Comparison of ENCODE assay signal across 12 cellular contexts in genomic region chr5:133110709-133111108, GRCh38. TPM values are rescaled to one million over a fixed set of nuclear protein-coding genes. Genes with fewer than 3 reads are reported as not detected.
A peak's percentile ranks its signal among the peaks of the same experiment; 100 is the strongest.
DNase-seq lines count a peak whose midpoint lies in the region; ATAC-seq and TF ChIP-seq lines count a peak whose summit lies in the region.
"Had no signal": no experiment of that assay in that cellular context is flagged by ENCODE, and none has a peak within 500 bp of the region (broad histone marks: within the 10 kb centered on the region; RNA-seq: fewer than 3 reads in every experiment).

No MANE protein-coding gene starts in this region.

- no peaks in the 10 kb centered on the region for H3K9me3 ChIP-seq in OCI-LY7 (ENCODE audit: low read length)

- H3F3A ChIP-seq in GM23338 (replicated peaks; ENCODE audit: low read depth) = peaks cover 4% of the 10 kb centered on the region; the same call in 1 of the 2 replicates

- H3K27me3 Mint-ChIP-seq in GM23338 (ENCODE audit: insufficient read depth, low read depth, poor library complexity) (peaks cover 13% of the 10 kb centered on the region), chondrocyte (ENCODE audit: low read depth) (no peaks in the 10 kb centered on the region)
- H3K27me3 Mint-ChIP-seq in stimulated activated memory B cell treated with anti-CD40 and anti-IgM and Interleukin-4, amounts not matched to agents 10 μg/mL and 1 μg/mL and 100 μg/mL, for 72 hours = no peaks in the 10 kb centered on the region
- H3K27me3 Mint-ChIP-seq: activated CD4-positive, alpha-beta T cell treated with anti-CD3 and anti-CD28 coated beads, Interleukin-2, amount 10 ng/mL, durations not matched to agents 24 days and 14 days; activated naive CD8-positive, alpha-beta T cell treated with anti-CD3 and anti-CD28 coated beads, Interleukin-2, amount 50 U/mL, for 24 hours had no signal

- H3K9me2 ChIP-seq in GM23338 (ENCODE audit: insufficient read depth) (no peaks in the 10 kb centered on the region), OCI-LY7 (ENCODE audit: insufficient read depth, low read length) (no peaks in the 10 kb centered on the region)

- DNase-seq in GM23338 (ENCODE audit: low spot score) (no peak), OCI-LY7 (ENCODE audit: low spot score) (no peak), chondrocyte (ENCODE audit: low spot score) (no peak), NCI-H1092 (lab: John Stamatoyannopoulos, UW) (no peak), NCI-H1436 treated with DMSO at 0.1 percent for 48 hours (lab: John Stamatoyannopoulos, UW) (no peak)
- no peak for DNase-seq in activated CD4-positive, alpha-beta T cell treated with anti-CD3 and anti-CD28 coated beads for 4 hours

- H4K20me1 ChIP-seq in GM23338 (replicated peaks; ENCODE audit: insufficient read depth) (no peaks in the 10 kb centered on the region; the same call in 1 of the 2 replicates), OCI-LY7 (ENCODE audit: insufficient read depth, low read length) (no peaks in the 10 kb centered on the region)

- H3K4me3 Mint-ChIP-seq in GM23338 (no peak overlapping the region), chondrocyte (ENCODE audit: unreplicated experiment) (no peak overlapping the region)
- no peak overlapping the region for H3K4me3 Mint-ChIP-seq in stimulated activated memory B cell treated with anti-CD40 and anti-IgM and Interleukin-4, amounts not matched to agents 10 μg/mL and 1 μg/mL and 100 μg/mL, for 72 hours
- H3K4me3 Mint-ChIP-seq: activated CD4-positive, alpha-beta T cell treated with anti-CD3 and anti-CD28 coated beads, Interleukin-2, amount 10 ng/mL, durations not matched to agents 24 days and 14 days; activated naive CD8-positive, alpha-beta T cell treated with anti-CD3 and anti-CD28 coated beads, Interleukin-2, amount 50 U/mL, for 24 hours; activated T-cell treated with anti-CD3 and anti-CD28 coated beads, Interleukin-2, amount 50 U/mL, for 4 hours; neural progenitor cell had no signal

- no peaks in the 10 kb centered on the region for H3K36me3 ChIP-seq in GM23338 (ENCODE audit: insufficient read depth)
- H3K36me3 ChIP-seq in OCI-LY7 (ENCODE audit: insufficient read depth, low read length) = peaks cover 14% of the 10 kb centered on the region; the same call in 1 of the 2 replicates
- H3K36me3 ChIP-seq: neural progenitor cell had no signal

- TF ChIP-seq CTCF in GM23338 (conservative IDR thresholded peaks at IDR 0.05; ENCODE audit: low read depth in 2 of 2) = no peak
- no peak for TF ChIP-seq CTCF in OCI-LY7 (conservative IDR thresholded peaks at IDR 0.05; ENCODE audit: low read length)
- TF ChIP-seq CTCF in chondrocyte (IDR thresholded peaks at IDR 0.05) = no peak

- no peak overlapping the region for H2AFZ ChIP-seq in GM23338
- peak overlapping the region; percentile 43; the same call in 1 of the 2 replicates for H2AFZ ChIP-seq in OCI-LY7 (ENCODE audit: low read length)
- H2AFZ ChIP-seq: neural progenitor cell had no signal

- H3K4me3 ChIP-seq in GM23338 (no peak overlapping the region), OCI-LY7 (ENCODE audit: low read depth, low read length, poor library complexity, severe bottlenecking) (no peak overlapping the region)
- H3K4me3 ChIP-seq: neural progenitor cell had no signal

- H3K27ac Mint-ChIP-seq in GM23338 (no peak overlapping the region), chondrocyte (ENCODE audit: unreplicated experiment) (peak overlapping the region; percentile 62)
- H3K27ac Mint-ChIP-seq in stimulated activated memory B cell treated with anti-CD40 and anti-IgM and Interleukin-4, amounts not matched to agents 10 μg/mL and 1 μg/mL and 100 μg/mL, for 72 hours = peak overlapping the region; percentile 50
- H3K27ac Mint-ChIP-seq: activated CD4-positive, alpha-beta T cell treated with anti-CD3 and anti-CD28 coated beads, Interleukin-2, amount 10 ng/mL, durations not matched to agents 24 days and 14 days; activated naive CD8-positive, alpha-beta T cell treated with anti-CD3 and anti-CD28 coated beads, Interleukin-2, amount 50 U/mL, for 24 hours; neural progenitor cell had no signal

- H3K4me1 Mint-ChIP-seq in GM23338 (peaks cover 2% of the 10 kb centered on the region; the same call in 2 of the 3 replicates), chondrocyte (ENCODE audit: low read depth) (peaks cover 19% of the 10 kb centered on the region)
- peaks cover 67% of the 10 kb centered on the region for H3K4me1 Mint-ChIP-seq in stimulated activated memory B cell treated with anti-CD40 and anti-IgM and Interleukin-4, amounts not matched to agents 10 μg/mL and 1 μg/mL and 100 μg/mL, for 72 hours

- no peaks in the 10 kb centered on the region for H3K27me3 ChIP-seq in GM23338 (ENCODE audit: insufficient read depth)
- H3K27me3 ChIP-seq: neural progenitor cell had no signal

- H3K79me2 ChIP-seq in GM23338 (replicated peaks; ENCODE audit: insufficient read depth) = no peaks in the 10 kb centered on the region
- no peaks in the 10 kb centered on the region for H3K79me2 ChIP-seq in OCI-LY7 (ENCODE audit: insufficient read depth, low read depth, low read length)

- intact Hi-C loops in OCI-LY7 (cut with micrococcal nuclease; ENCODE audit: unreplicated experiment) = loop anchor here (1.0 to 5.0 kb wide), 6 partner anchors 134 to 757 kb away; partner anchors contain the start of gene SHROOM1

- peaks cover 19% of the 10 kb centered on the region; the same call in 2 of the 3 replicates for H3K36me3 Mint-ChIP-seq in GM23338 (ENCODE audit: low read depth)
- H3K36me3 Mint-ChIP-seq in chondrocyte (ENCODE audit: low read depth) = peaks cover 2% of the 10 kb centered on the region
- H3K36me3 Mint-ChIP-seq in stimulated activated memory B cell treated with anti-CD40 and anti-IgM and Interleukin-4, amounts not matched to agents 10 μg/mL and 1 μg/mL and 100 μg/mL, for 72 hours = peaks cover 13% of the 10 kb centered on the region

- H3K9me3 Mint-ChIP-seq in GM23338 = peaks cover 9% of the 10 kb centered on the region
- H3K9me3 Mint-ChIP-seq in chondrocyte (ENCODE audit: low read depth) = no peaks in the 10 kb centered on the region
- H3K9me3 Mint-ChIP-seq in stimulated activated memory B cell treated with anti-CD40 and anti-IgM and Interleukin-4, amounts not matched to agents 10 μg/mL and 1 μg/mL and 100 μg/mL, for 72 hours = no peaks in the 10 kb centered on the region
- H3K9me3 Mint-ChIP-seq: activated CD4-positive, alpha-beta T cell treated with anti-CD3 and anti-CD28 coated beads, Interleukin-2, amount 10 ng/mL, durations not matched to agents 24 days and 14 days; activated naive CD8-positive, alpha-beta T cell treated with anti-CD3 and anti-CD28 coated beads, Interleukin-2, amount 50 U/mL, for 24 hours; activated T-cell treated with anti-CD3 and anti-CD28 coated beads, Interleukin-2, amount 50 U/mL, for 4 hours had no signal

- BruUV-seq in OCI-LY7 (replicated peaks; lab: Mats Ljungman, UMichigan) = no TSS peak

- CTCF ChIA-PET in OCI-LY7 (lab: Charles Lee; ENCODE audit: unreplicated experiment) = interaction anchor here (0.6 kb wide), 1 partner anchor 266 kb away, joined by 3 read pairs; no protein-coding TSS in a partner anchor

- H3K4me1 ChIP-seq in GM23338 (ENCODE audit: insufficient read depth) = no peaks in the 10 kb centered on the region
- peaks cover 67% of the 10 kb centered on the region for H3K4me1 ChIP-seq in OCI-LY7 (ENCODE audit: insufficient read depth, low read length, poor library complexity, severe bottlenecking)

- POLR2A ChIA-PET in OCI-LY7 (lab: Charles Lee) = no interaction called here

- peak; percentile 9; the same call in 1 of the 3 replicates for ATAC-seq in GM23338
- ATAC-seq in stimulated activated memory B cell treated with anti-CD40 and anti-IgM and Interleukin-4, amounts not matched to agents 10 μg/mL and 1 μg/mL and 100 μg/mL, for 72 hours = no peak

- H3K4me2 ChIP-seq in GM23338 = no peak overlapping the region
- H3K4me2 ChIP-seq in OCI-LY7 (ENCODE audit: low read length) = peak overlapping the region; percentile 25; the same call in 1 of the 2 replicates
- H3K4me2 ChIP-seq: neural progenitor cell had no signal

- no peak overlapping the region for H3K27ac ChIP-seq in GM23338 (ENCODE audit: low read depth)
- H3K27ac ChIP-seq in OCI-LY7 (ENCODE audit: low read depth, low read length, poor library complexity, severe bottlenecking) = no peak overlapping the region
- H3K27ac ChIP-seq: C4-2B, neural progenitor cell had no signal

TF ChIP-seq in GM23338, 12 proteins besides CTCF, POLR2A, EP300 and RAD21 (continues in another document):
- TF ChIP-seq REST (IDR thresholded peaks at IDR 0.05; ENCODE audit: unreplicated experiment) (no peak), ZNF331 (CRISPR knock-in tag; IDR thresholded peaks at IDR 0.05; ENCODE audit: low read depth) (no peak), CREB1 (CRISPR knock-in tag; IDR thresholded peaks at IDR 0.05; ENCODE audit: low read depth) (no peak)

RNA-seq across cellular contexts. Expression of gene HSPA4, which starts 58.9 kb away (rescaled TPM):
- total RNA-seq in GM23338 (2014; rRNA removed; shearing (Covaris generic)) = 340 and 371 TPM in 2 replicates
- polyA plus RNA-seq in GM23338 (2016; fragmentation: Nextera tagmentation; extraction: Ambion mirVana) = 288 and 343 TPM in 2 replicates
- 65.4 and 86.6 TPM in 2 replicates for total RNA-seq in OCI-LY7 (2014; rRNA removed; shearing (Covaris generic))
- total RNA-seq in OCI-LY7 (2022) (190 and 226 TPM in 2 replicates), chondrocyte (112 to 117 TPM (median 112 TPM) in 3 replicates)
